In genomic region chr17:30920683-30921543, GRCh38 we compare ENCODE assay signal across 10 cellular contexts. TPM values are rescaled to one million over a fixed set of nuclear protein-coding genes. Genes with fewer than 3 reads are reported as not detected.
DNase-seq lines count a peak whose midpoint lies in the region; TF ChIP-seq lines count a peak whose summit lies in the region.
"Had no signal": no experiment of that assay in that cellular context is flagged by ENCODE, and none has a peak within 500 bp of the region (broad histone marks: within the 10 kb centered on the region; RNA-seq: fewer than 3 reads in every experiment).

No MANE protein-coding gene starts in this region.

- H3K36me3 ChIP-seq in GM23248 (ENCODE audit: low read depth), result no peaks in the 10 kb centered on the region
- H3K36me3 ChIP-seq in PC-9 (ENCODE audit: low read depth), result no peaks in the 10 kb centered on the region
- no peaks in the 10 kb centered on the region for H3K36me3 ChIP-seq in parathyroid adenoma (ENCODE audit: control insufficient read depth, insufficient read depth, low read length)
- H3K36me3 ChIP-seq: tibial artery had no signal

- H3K4me1 ChIP-seq in GM23248 (ENCODE audit: insufficient read depth) (peaks cover 3% of the 10 kb centered on the region; the same call in 1 of the 2 replicates), PC-9 (replicated peaks; ENCODE audit: insufficient read depth) (no peaks in the 10 kb centered on the region), parathyroid adenoma (no peaks in the 10 kb centered on the region)

- intact Hi-C loops in PC-9 (cut with micrococcal nuclease; ENCODE audit: unreplicated experiment), result loop anchor here (5.0 kb wide), 1 partner anchor 51 kb away; the partner anchor contains the start of gene RNF135

- H3F3A ChIP-seq in GM23248 (ENCODE audit: insufficient read depth), result no peaks in the 10 kb centered on the region
- H3F3A ChIP-seq in PC-9 (ENCODE audit: insufficient read depth, low read depth), result no peaks in the 10 kb centered on the region

- H2AFZ ChIP-seq in GM23248, result peak overlapping the region; percentile 59; the same call in 1 of the 2 replicates
- H2AFZ ChIP-seq in PC-9, result no peak overlapping the region
- H2AFZ ChIP-seq in parathyroid adenoma, result peak overlapping the region; percentile 98

- H3K79me2 ChIP-seq in GM23248 (ENCODE audit: insufficient read depth) (no peaks in the 10 kb centered on the region), PC-9 (ENCODE audit: low read depth) (no peaks in the 10 kb centered on the region), parathyroid adenoma (no peaks in the 10 kb centered on the region)

- no peak overlapping the region for H3K4me2 ChIP-seq in GM23248 (ENCODE audit: unreplicated experiment)
- peak overlapping the region; percentile 69 for H3K4me2 ChIP-seq in PC-9
- H3K4me2 ChIP-seq in parathyroid adenoma (ENCODE audit: low read length), result peak overlapping the region; percentile 82

- H4K20me1 ChIP-seq in GM23248 (ENCODE audit: insufficient read depth) (no peaks in the 10 kb centered on the region), PC-9 (ENCODE audit: insufficient read depth) (0 out of 2 replicates have a peak, but pooled peaks cover 3% of the 10 kb centered on the region)

- CTCF ChIA-PET in PC-9 (lab: Charles Lee), result no interaction called here

- no peaks in the 10 kb centered on the region for H3K9me3 ChIP-seq in GM23248 (ENCODE audit: low read depth)
- H3K9me3 ChIP-seq in PC-9 (ENCODE audit: insufficient read depth, low read depth), result no peaks in the 10 kb centered on the region
- no peaks in the 10 kb centered on the region for H3K9me3 ChIP-seq in parathyroid adenoma (ENCODE audit: control insufficient read depth, low read length)
- H3K9me3 ChIP-seq: tibial artery had no signal

- POLR2A ChIA-PET in PC-9 (lab: Charles Lee; ENCODE audit: unreplicated experiment), result no interaction called here

- no TSS peak for BruUV-seq in PC-9 (replicated peaks; lab: Mats Ljungman, UMichigan)

- in situ Hi-C loops in GM23248 (cut with MboI), result no loop called here

- DNase-seq in GM23248, result peak; percentile 14
- DNase-seq in PC-9, result no peak
- DNase-seq in epithelial cell of esophagus (ENCODE audit: low read depth), result peak; percentile 88
- no peak for DNase-seq in NCI-H345 treated with DMSO at 0.1 percent for 48 hours (lab: John Stamatoyannopoulos, UW; ENCODE audit: unreplicated experiment)
- DNase-seq in germinal center (ENCODE audit: low spot score), result no peak
- no peak for DNase-seq in DMS79 (lab: John Stamatoyannopoulos, UW)
- DNase-seq: NCI-H446 treated with DMSO at 0.1 percent for 48 hours; stimulated activated CD4-positive, alpha-beta T cell treated with anti-CD3 and anti-CD28 coated beads, Interleukin-12 subunit alpha, Interleukin-12 subunit beta, amount 100 ng/mL, for 4 hours had no signal

- no peak overlapping the region for H3K4me3 ChIP-seq in GM23248
- H3K4me3 ChIP-seq in PC-9, result no peak overlapping the region; the same call in 1 of the 2 replicates
- no peak overlapping the region for H3K4me3 ChIP-seq in epithelial cell of esophagus (ENCODE audit: low read length)
- peak overlapping the region; percentile 57 for H3K4me3 ChIP-seq in parathyroid adenoma (ENCODE audit: low read depth, low read length)

- TF ChIP-seq CTCF in PC-9 (conservative IDR thresholded peaks at IDR 0.05) (no peak), epithelial cell of esophagus (IDR thresholded peaks at IDR 0.05; ENCODE audit: insufficient read depth, low read depth, low read length, missing control alignments) (no peak), parathyroid adenoma (IDR thresholded peaks at IDR 0.05) (no peak)

- WGBS in GM23248 (ENCODE audit: low coverage in 1 of 2, low lambda C conversion rate in 2 of 2, missing lambda C conversion rate in 2 of 2), 2 experiments, result 74 to 80% methylated on average over 11 of the region's 11 CpGs

- no peaks in the 10 kb centered on the region for H3K9me2 ChIP-seq in GM23248 (ENCODE audit: insufficient read depth)
- H3K9me2 ChIP-seq in PC-9 (ENCODE audit: insufficient read depth), result no peaks in the 10 kb centered on the region

- H3K27me3 ChIP-seq in GM23248 (replicated peaks; ENCODE audit: insufficient read depth) (peaks cover 22% of the 10 kb centered on the region), PC-9 (ENCODE audit: insufficient read depth, low read depth) (peaks cover 37% of the 10 kb centered on the region), parathyroid adenoma (ENCODE audit: control insufficient read depth, insufficient read depth, low read length) (no peaks in the 10 kb centered on the region)

- H3K27ac ChIP-seq in GM23248 (no peak overlapping the region), PC-9 (no peak overlapping the region), parathyroid adenoma (peak overlapping the region; percentile 13)
- H3K27ac ChIP-seq: tibial artery had no signal

- H3K9ac ChIP-seq in GM23248 (no peak overlapping the region), parathyroid adenoma (no peak overlapping the region)

RNA-seq across cellular contexts. Expression of gene ADAP2, which starts 0.8 kb away (rescaled TPM):
- not detected in 2 replicates for total RNA-seq in GM23248 (2014; rRNA removed; shearing (Covaris generic))
- 0.34 TPM in 1 of 2 replicates, not detected in the other for polyA plus RNA-seq in GM23248 (2016; fragmentation: Nextera tagmentation; extraction: Ambion mirVana)
- 0.76 and 1.4 TPM in 2 replicates for total RNA-seq in PC-9 (2021)

RNA-seq across cellular contexts. Expression of gene TEFM, which starts 14.9 kb away (rescaled TPM):
- 7.6 and 8.1 TPM in 2 replicates for total RNA-seq in GM23248 (2014; rRNA removed; shearing (Covaris generic))
- 21.4 and 24.7 TPM in 2 replicates for polyA plus RNA-seq in GM23248 (2016; fragmentation: Nextera tagmentation; extraction: Ambion mirVana)
- total RNA-seq in PC-9 (2021), result 13.3 and 14.8 TPM in 2 replicates

RNA-seq across cellular contexts. Expression of gene RNF135, which starts 49.9 kb away (rescaled TPM):
- total RNA-seq in GM23248 (2014; rRNA removed; shearing (Covaris generic)), result 16.7 and 21.2 TPM in 2 replicates
- 20.0 and 20.5 TPM in 2 replicates for polyA plus RNA-seq in GM23248 (2016; fragmentation: Nextera tagmentation; extraction: Ambion mirVana)
- total RNA-seq in PC-9 (2021), result 22.9 and 23.4 TPM in 2 replicates

Comparison
In these comparisons a context has a peak if more than half of its experiments do, and no peak if none do; other contexts are left out.
1. DNase-seq: peak in GM23248 (single experiment) and epithelial cell of esophagus (single experiment); none in PC-9 (0 of 2), NCI-H345 treated with DMSO at 0.1 percent for 48 hours (single experiment), germinal center (single experiment) and DMS79 (single experiment).